ENCODE assay signal across 35 cellular contexts in genomic region chr4:120960868-120961267, GRCh38. TPM values are rescaled to one million over a fixed set of nuclear protein-coding genes. Genes with fewer than 3 reads are reported as not detected.
"Had no signal": no experiment of that assay in that cellular context is flagged by ENCODE, and none has a peak within 500 bp of the region (broad histone marks: within the 10 kb centered on the region; RNA-seq: fewer than 3 reads in every experiment).

No MANE protein-coding gene starts in this region.

- DNase-seq: Kasumi-1, KG1, MG63, NCI-H1048, NCI-H1092 treated with DMSO at 0.1 percent for 48 hours, NCI-H1105 treated with DMSO at 0.1 percent for 48 hours, NCI-H1417, NCI-H1436, NCI-H146, NCI-H1694, NCI-H187, NCI-H1930, NCI-H2029 treated with DMSO at 0.1 percent for 48 hours, NCI-H2081 treated with DMSO at 0.1 percent for 48 hours, NCI-H2107, NCI-H2171, NCI-H226, NCI-H446 treated with DMSO at 0.1 percent for 48 hours, NCI-H510A, NCI-H524, NCI-H526, NCI-H69, NCI-H748 treated with DMSO at 0.1 percent for 48 hours, NCI-H82, OCI-M1, PC-3, Peyer's patch, SHP77, SIG-M5, SJCRH30 had no signal

- H3K4me1 ChIP-seq: Peyer's patch, SJCRH30 had no signal

- H3K36me3 ChIP-seq: MG63, Peyer's patch, SJCRH30 had no signal

- H3K27ac ChIP-seq: Peyer's patch, RWPE1, SJCRH30, SK-N-MC had no signal

- H3K9me3 ChIP-seq: MG63, Peyer's patch had no signal

- ATAC-seq: K562, PC-3, Right ventricle myocardium inferior, SK-N-SH treated with all-trans-retinoic acid at 6 μM for 48 hours had no signal

- H3K4me3 ChIP-seq: K562, MG63, Peyer's patch, SJCRH30, SK-N-MC had no signal

- H3K27me3 ChIP-seq: MG63, Peyer's patch, SJCRH30 had no signal

RNA-seq across cellular contexts. Expression of gene PRDM5, which starts 38.3 kb away (rescaled TPM):
- total RNA-seq: K562 had no signal
- polyA plus RNA-seq: K562 had no signal
